In genomic region chr7:107943018-107943417, GRCh38 we compare ENCODE assay signal across 20 cellular contexts. TPM values are rescaled to one million over a fixed set of nuclear protein-coding genes. Genes with fewer than 3 reads are reported as not detected.
A peak's percentile ranks its signal among the peaks of the same experiment; 100 is the strongest.
DNase-seq lines count a peak whose midpoint lies in the region; ATAC-seq, FAIRE-seq and TF ChIP-seq lines count a peak whose summit lies in the region.
"Had no signal": no experiment of that assay in that cellular context is flagged by ENCODE, and none has a peak within 500 bp of the region (broad histone marks: within the 10 kb centered on the region; RNA-seq: fewer than 3 reads in every experiment).

No MANE protein-coding gene starts in this region.

- H3K4me1 Mint-ChIP-seq in T-helper 17 cell: no peaks in the 10 kb centered on the region

- TF ChIP-seq CTCF in HepG2 (CRISPR knock-in tag; IDR thresholded peaks at IDR 0.05) (no peak), right lobe of liver (IDR thresholded peaks at IDR 0.05) (no peak), sigmoid colon (IDR thresholded peaks at IDR 0.05) (no peak), colonic mucosa (IDR thresholded peaks at IDR 0.05) (no peak)

- no peak for DNase-seq in HepG2 (ENCODE audit: low spot score)
- DNase-seq in right lobe of liver: no peak
- DNase-seq in T-helper 17 cell: no peak
- DNase-seq in sigmoid colon: no peak
- DNase-seq in colonic mucosa: no peak
- DNase-seq: ACHN; BE2C; Caco-2; CD4-positive, alpha-beta T cell; DMS153; DMS79; GDM1; HCEC 1CT had no signal

- no peak overlapping the region for H3K27ac ChIP-seq in HepG2 (ENCODE audit: extremely low read length, insufficient read depth, low read length)
- no peak overlapping the region for H3K27ac ChIP-seq in right lobe of liver
- H3K27ac ChIP-seq in sigmoid colon: peak overlapping the region in 3 of 4 donors; percentile 18 to 68 (median 50)
- H3K27ac ChIP-seq in colonic mucosa: no peak overlapping the region
- H3K27ac ChIP-seq: C4-2B had no signal

- H3K79me2 ChIP-seq in HepG2 (ENCODE audit: insufficient read depth, low read length): no peaks in the 10 kb centered on the region

- intact Hi-C loops in HepG2 (cut with micrococcal nuclease; ENCODE audit: unreplicated experiment) (no loop called here), right lobe of liver (cut with DNase I) (no loop called here), sigmoid colon (cut with DNase I) (no loop called here), colonic mucosa (cut with DNase I) (no loop called here)

- POLR2A ChIA-PET in HepG2 (lab: Yijun Ruan, JAX): no interaction called here

- H3K36me3 ChIP-seq in HepG2 (replicated peaks in 1 of 2; ENCODE audit: control insufficient read depth in 1 of 2, insufficient read depth in 2 of 2, low read length in 2 of 2) (peaks cover 24 to 65% of the 10 kb centered on the region in 2 experiments), right lobe of liver (peaks cover 0 to 5% (median 0%) of the 10 kb centered on the region in 4 donors), sigmoid colon (peaks cover 0 to 46% (median 22%) of the 10 kb centered on the region in 4 donors), colonic mucosa (peaks cover 12% of the 10 kb centered on the region)

- CTCF ChIA-PET in HepG2 (lab: Yijun Ruan, JAX; ENCODE audit: low intra/inter-chr PET ratio, low total read pairs): no interaction called here

- peak overlapping the region; percentile 45 for H3K27ac Mint-ChIP-seq in T-helper 17 cell
- H3K27ac Mint-ChIP-seq: CD4-positive, alpha-beta T cell; GM23338 had no signal

- BruUV-seq in HepG2 (replicated peaks; lab: Mats Ljungman, UMichigan): no TSS peak

- in situ Hi-C loops in HepG2 (cut with HindIII; ENCODE audit: extremely low pct_ligation_motif_present, low pct_unique_long_range_greater_than_20kb): no loop called here

- no peaks in the 10 kb centered on the region for H3K9me3 ChIP-seq in HepG2 (ENCODE audit: low read length)
- no peaks in the 10 kb centered on the region for H3K9me3 ChIP-seq in right lobe of liver
- no peaks in the 10 kb centered on the region for H3K9me3 ChIP-seq in T-helper 17 cell (ENCODE audit: control insufficient read depth, low read length, poor library complexity, severe bottlenecking)
- H3K9me3 ChIP-seq in sigmoid colon: no peaks in the 10 kb centered on the region
- no peaks in the 10 kb centered on the region for H3K9me3 ChIP-seq in colonic mucosa
- H3K9me3 ChIP-seq: BE2C, Caco-2 had no signal

- H3K27me3 ChIP-seq in HepG2 (ENCODE audit: control insufficient read depth in 1 of 2, insufficient read depth in 2 of 2, low read length in 2 of 2) (no peaks in the 10 kb centered on the region), right lobe of liver (no peaks in the 10 kb centered on the region), sigmoid colon (no peaks in the 10 kb centered on the region), colonic mucosa (no peaks in the 10 kb centered on the region)
- H3K27me3 ChIP-seq: BE2C had no signal

- TF ChIP-seq EP300 in HepG2 (IDR thresholded peaks at IDR 0.05; ENCODE audit: low read depth in 2 of 2, low read length in 2 of 2) (no peak), HepG2 (CRISPR knock-in tag; IDR thresholded peaks at IDR 0.05; ENCODE audit: borderline replicate concordance) (no peak), sigmoid colon (IDR thresholded peaks at IDR 0.05) (no peak)

- no peaks in the 10 kb centered on the region for H3K27me3 Mint-ChIP-seq in T-helper 17 cell
- H3K27me3 Mint-ChIP-seq: CD4-positive, alpha-beta T cell had no signal

- H2AFZ ChIP-seq in HepG2 (ENCODE audit: low read length): no peak overlapping the region
- H2AFZ ChIP-seq: GM23338 had no signal

- H3K9ac ChIP-seq in HepG2 (ENCODE audit: insufficient read depth, low read depth, low read length) (no peak overlapping the region), colonic mucosa (ENCODE audit: low read depth in 2 of 2, low read length in 2 of 2) (no peak overlapping the region)

- no peak for ATAC-seq in HepG2
- ATAC-seq in right lobe of liver: no peak
- ATAC-seq in T-helper 17 cell: no peak
- ATAC-seq in HG02642 (IDR thresholded peaks at IDR 0.05; ENCODE audit: poor library complexity, unreplicated experiment): no peak
- ATAC-seq: GM23338 had no signal

- peaks cover 3% of the 10 kb centered on the region for H3K36me3 Mint-ChIP-seq in T-helper 17 cell (ENCODE audit: low read depth)

- no peak for FAIRE-seq in HepG2 (lab: Jason Lieb, UNC)
- FAIRE-seq: GM12892, GM18507, H54, HTR-8/SVneo had no signal

- no peak overlapping the region for H3K4me2 ChIP-seq in HepG2 (ENCODE audit: low read depth, low read length)
- H3K4me2 ChIP-seq: GM23338 had no signal

- 95% methylated on average over 4 of the region's 4 CpGs for WGBS in HepG2 (ENCODE audit: low lambda C conversion rate)
- WGBS in right lobe of liver (ENCODE audit: insufficient coverage, low coverage, low lambda C conversion rate, missing lambda C conversion rate): 72% methylated on average over 4 of the region's 4 CpGs
- 92 to 94% methylated on average over 4 of the region's 4 CpGs for WGBS in sigmoid colon, 2 donors

- TF ChIP-seq RAD21 in HepG2 (CRISPR knock-in tag; IDR thresholded peaks at IDR 0.05): no peak

- no peak overlapping the region for H3K4me3 ChIP-seq in HepG2 (replicated peaks in 1 of 3; ENCODE audit: insufficient read depth in 1 of 3, low read depth in 2 of 3, low read length in 3 of 3)
- H3K4me3 ChIP-seq in right lobe of liver: no peak overlapping the region
- H3K4me3 ChIP-seq in sigmoid colon: no peak overlapping the region
- H3K4me3 ChIP-seq in colonic mucosa: no peak overlapping the region
- H3K4me3 ChIP-seq: GM23338 had no signal

- H3K4me3 Mint-ChIP-seq in T-helper 17 cell: no peak overlapping the region
- H3K4me3 Mint-ChIP-seq: CD4-positive, alpha-beta T cell; GM23338 had no signal

- H4K20me1 ChIP-seq in HepG2 (ENCODE audit: insufficient read depth, low read length): no peaks in the 10 kb centered on the region

- peaks cover 1% of the 10 kb centered on the region; the same call in 1 of the 2 replicates for H3K4me1 ChIP-seq in HepG2 (ENCODE audit: insufficient read depth, low read length)
- H3K4me1 ChIP-seq in right lobe of liver: no peaks in the 10 kb centered on the region
- peaks cover 0 to 75% (median 63%) of the 10 kb centered on the region in 4 donors for H3K4me1 ChIP-seq in sigmoid colon
- no peaks in the 10 kb centered on the region for H3K4me1 ChIP-seq in colonic mucosa
- H3K4me1 ChIP-seq: BE2C had no signal

- no peak for TF ChIP-seq POLR2A in HepG2 (IDR thresholded peaks at IDR 0.05; ENCODE audit: insufficient read depth in 1 of 2, low read depth in 2 of 2, low read length in 2 of 2)
- no peak for TF ChIP-seq POLR2A in right lobe of liver (IDR thresholded peaks at IDR 0.05)
- no peak for TF ChIP-seq POLR2A in sigmoid colon (IDR thresholded peaks at IDR 0.05)

RNA-seq across cellular contexts. Expression of gene DLD, which starts 52.0 kb away (rescaled TPM):
- 95.2 and 128 TPM in 2 replicates for total RNA-seq in HepG2 (2016; rRNA removed; fragmentation: Illumina TruSeq; extraction: Trizol)
- 4.0 and 6.8 TPM in 2 replicates for total RNA-seq in HepG2 (2016; cell fraction: cytosol; rRNA removed; fragmentation: Illumina TruSeq; extraction: Trizol; ENCODE audit: low read depth)
- 89.3 and 126 TPM in 2 replicates for total RNA-seq in HepG2 (2016; cell fraction: insoluble cytoplasmic fraction; rRNA removed; fragmentation: Illumina TruSeq; extraction: Trizol)
- total RNA-seq in HepG2 (2016; cell fraction: membrane; rRNA removed; fragmentation: Illumina TruSeq; extraction: Trizol): 14.2 and 16.2 TPM in 2 replicates
- total RNA-seq in HepG2 (2016; cell fraction: nucleus; rRNA removed; fragmentation: Illumina TruSeq; extraction: Trizol): 61.9 and 75.0 TPM in 2 replicates
- 49.1 and 56.8 TPM in 2 replicates for polyA plus RNA-seq in HepG2 (2011; rRNA removed)
- polyA plus RNA-seq in HepG2 (2011; cell fraction: cytosol; rRNA removed): 55.9 and 73.4 TPM in 2 replicates
- 25.3 and 27.2 TPM in 2 replicates for polyA plus RNA-seq in HepG2 (2011; cell fraction: nucleus; rRNA removed)
- 72.7 and 78.6 TPM in 2 replicates for polyA plus RNA-seq in HepG2 (2012)
- 5.4 and 5.8 TPM in 2 replicates for polyA plus RNA-seq in HepG2 (2016; cell fraction: cytosol; fragmentation: Illumina TruSeq; extraction: Trizol; ENCODE audit: low read depth)
- polyA plus RNA-seq in HepG2 (2016; cell fraction: insoluble cytoplasmic fraction; fragmentation: Illumina TruSeq; extraction: Trizol; ENCODE audit: low read depth): 120 and 143 TPM in 2 replicates
- 9.0 and 13.3 TPM in 2 replicates for polyA plus RNA-seq in HepG2 (2016; cell fraction: membrane; fragmentation: Illumina TruSeq; extraction: Trizol; ENCODE audit: low read depth)
- polyA plus RNA-seq in HepG2 (2016; cell fraction: nucleus; fragmentation: Illumina TruSeq; extraction: Trizol; ENCODE audit: insufficient read depth, low read depth): 59.8 and 70.0 TPM in 2 replicates
- polyA minus RNA-seq in HepG2 (2011; rRNA and poly(A)+ RNA removed; ENCODE audit: low replicate concordance): 41.9 and 55.9 TPM in 2 replicates
- polyA minus RNA-seq in HepG2 (2011; cell fraction: cytosol; rRNA and poly(A)+ RNA removed): 27.3 and 39.1 TPM in 2 replicates
- 49.2 and 53.0 TPM in 2 replicates for polyA minus RNA-seq in HepG2 (2011; cell fraction: nucleus; rRNA and poly(A)+ RNA removed)
- 10 to 100 TPM; 51.5 to 69.4 (median 61.0) TPM for total RNA-seq in right lobe of liver
- total RNA-seq in T-helper 17 cell: 10 to 100 TPM; 49.4 to 64.5 TPM
- total RNA-seq in sigmoid colon: 100 to 1,000 TPM in 3 of 4 donors, 10 to 100 TPM in 1; 97.2 to 446 (median 124) TPM
- 100 to 1,000 TPM in 2 of 3 donors, 10 to 100 TPM in 1; 82.3 to 127 (median 111) TPM for polyA plus RNA-seq in sigmoid colon
- total RNA-seq in colonic mucosa: 100 to 1,000 TPM; 119 to 183 TPM

RNA-seq across cellular contexts. Expression of gene LAMB1, which starts 59.9 kb away (rescaled TPM):
- 56.4 and 109 TPM in 2 replicates for total RNA-seq in HepG2 (2016; rRNA removed; fragmentation: Illumina TruSeq; extraction: Trizol)
- 12.3 and 15.0 TPM in 2 replicates for total RNA-seq in HepG2 (2016; cell fraction: cytosol; rRNA removed; fragmentation: Illumina TruSeq; extraction: Trizol; ENCODE audit: low read depth)
- total RNA-seq in HepG2 (2016; cell fraction: insoluble cytoplasmic fraction; rRNA removed; fragmentation: Illumina TruSeq; extraction: Trizol): 48.3 and 110 TPM in 2 replicates
- 19.7 and 21.8 TPM in 2 replicates for total RNA-seq in HepG2 (2016; cell fraction: membrane; rRNA removed; fragmentation: Illumina TruSeq; extraction: Trizol)
- 137 and 161 TPM in 2 replicates for total RNA-seq in HepG2 (2016; cell fraction: nucleus; rRNA removed; fragmentation: Illumina TruSeq; extraction: Trizol)
- 124 and 127 TPM in 2 replicates for polyA plus RNA-seq in HepG2 (2011; rRNA removed)
- polyA plus RNA-seq in HepG2 (2011; cell fraction: cytosol; rRNA removed): 101 and 116 TPM in 2 replicates
- 265 and 290 TPM in 2 replicates for polyA plus RNA-seq in HepG2 (2011; cell fraction: nucleus; rRNA removed)
- 106 and 132 TPM in 2 replicates for polyA plus RNA-seq in HepG2 (2012)
- 5.0 and 5.8 TPM in 2 replicates for polyA plus RNA-seq in HepG2 (2016; cell fraction: cytosol; fragmentation: Illumina TruSeq; extraction: Trizol; ENCODE audit: low read depth)
- polyA plus RNA-seq in HepG2 (2016; cell fraction: insoluble cytoplasmic fraction; fragmentation: Illumina TruSeq; extraction: Trizol; ENCODE audit: low read depth): 59.1 and 60.9 TPM in 2 replicates
- 8.8 and 14.3 TPM in 2 replicates for polyA plus RNA-seq in HepG2 (2016; cell fraction: membrane; fragmentation: Illumina TruSeq; extraction: Trizol; ENCODE audit: low read depth)
- polyA plus RNA-seq in HepG2 (2016; cell fraction: nucleus; fragmentation: Illumina TruSeq; extraction: Trizol; ENCODE audit: insufficient read depth, low read depth): 286 and 312 TPM in 2 replicates
- 105 and 627 TPM in 2 replicates for polyA minus RNA-seq in HepG2 (2011; rRNA and poly(A)+ RNA removed; ENCODE audit: low replicate concordance)
- 120 and 164 TPM in 2 replicates for polyA minus RNA-seq in HepG2 (2011; cell fraction: cytosol; rRNA and poly(A)+ RNA removed)
- polyA minus RNA-seq in HepG2 (2011; cell fraction: nucleus; rRNA and poly(A)+ RNA removed): 204 and 208 TPM in 2 replicates
- total RNA-seq in right lobe of liver: 10 to 100 TPM; 14.9 to 61.0 (median 28.9) TPM
- total RNA-seq in T-helper 17 cell: not detected
- total RNA-seq in sigmoid colon: 100 to 1,000 TPM; 161 to 246 (median 185) TPM
- 100 to 1,000 TPM in 1 of 3 donors, 10 to 100 TPM in 2; 16.9 to 103 (median 22.8) TPM for polyA plus RNA-seq in sigmoid colon
- 10 to 100 TPM; 91.6 to 96.7 TPM for total RNA-seq in colonic mucosa
- total RNA-seq: CD4-positive, alpha-beta T cell had no signal

Comparison
In these comparisons a context has a peak if more than half of its experiments do, and no peak if none do; other contexts are left out.
1. H3K27ac ChIP-seq: peak in sigmoid colon (3 of 4); none in HepG2 (single experiment), right lobe of liver (0 of 3) and colonic mucosa (single experiment).
2. RNA of gene LAMB1, which starts 59.9 kb away (total RNA-seq): 161 to 246 TPM in sigmoid colon, 12.3 to 161 TPM in HepG2, 91.6 to 96.7 TPM in colonic mucosa and 14.9 to 61.0 TPM in right lobe of liver; not detected in T-helper 17 cell; every median in the first group is over 10 times any median in the second.